In the genomic region with DNA sequence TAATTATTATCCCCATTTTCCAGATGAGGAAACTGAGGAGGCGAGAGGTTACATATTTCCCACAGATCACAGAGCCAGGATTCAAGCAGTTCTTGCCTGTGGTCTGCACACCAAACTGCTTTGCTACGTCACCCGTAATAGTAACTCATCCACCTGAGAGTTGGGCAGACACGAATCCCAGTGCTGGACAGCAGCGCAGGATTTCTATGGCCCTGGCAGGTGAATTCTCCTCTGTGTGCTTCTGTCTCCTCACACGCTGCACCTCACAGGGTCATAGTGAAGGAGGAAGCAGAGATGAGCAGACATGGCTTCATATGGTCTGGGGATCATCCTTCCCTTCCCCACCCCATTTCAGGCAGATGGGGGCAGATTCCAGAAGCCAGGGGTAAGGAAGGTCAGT, we compare ENCODE assay signal across 17 cellular contexts.
A peak's percentile ranks its signal among the peaks of the same experiment; 100 is the strongest.
DNase-seq lines count a peak whose midpoint lies in the region; ATAC-seq and TF ChIP-seq lines count a peak whose summit lies in the region.
"Had no signal": no experiment of that assay in that cellular context is flagged by ENCODE, and none has a peak within 500 bp of the region (broad histone marks: within the 10 kb centered on the region; RNA-seq: fewer than 3 reads in every experiment).

No MANE protein-coding gene starts in this region.

- 0 out of 2 replicates have a peak overlapping the region, but pooled peaks have one; percentile 24 for H3K4me2 ChIP-seq in DOHH2 (ENCODE audit: low read length)
- H3K4me2 ChIP-seq: PC-9 had no signal

- peaks cover 4% of the 10 kb centered on the region; the same call in 1 of the 2 replicates for H3F3A ChIP-seq in DOHH2 (ENCODE audit: control insufficient read depth, insufficient read depth)

- peak; percentile 49 for DNase-seq in NCI-H146 (lab: John Stamatoyannopoulos, UW)
- no peak for DNase-seq in NCI-H146 treated with DMSO at 0.1 percent for 48 hours (lab: John Stamatoyannopoulos, UW; ENCODE audit: unreplicated experiment)
- no peak for DNase-seq in stomach
- no peak for DNase-seq in Peyer's patch
- DNase-seq: 8988T; CD4-positive, alpha-beta T cell; DMS79; HFFc6; MM.1S; NCI-H1694; NCI-H524; PC-9; SJCRH30 had no signal

- no peak overlapping the region for H3K27ac ChIP-seq in DOHH2 (ENCODE audit: low read depth, low read length)
- H3K27ac ChIP-seq in cingulate gyrus (ENCODE audit: low read depth, low read length) = peak overlapping the region; percentile 0
- H3K27ac ChIP-seq in stomach = peak overlapping the region in 4 of 5 donors; percentile 49 to 78 (median 68)
- no peak overlapping the region for H3K27ac ChIP-seq in Peyer's patch
- H3K27ac ChIP-seq: PC-9, SJCRH30 had no signal

- H3K27me3 ChIP-seq in DOHH2 (ENCODE audit: control insufficient read depth, low read length) (no peaks in the 10 kb centered on the region), stomach (no peaks in the 10 kb centered on the region), Peyer's patch (no peaks in the 10 kb centered on the region)
- H3K27me3 ChIP-seq: SJCRH30 had no signal

- TF ChIP-seq CTCF in DOHH2 (IDR thresholded peaks at IDR 0.05; ENCODE audit: low read depth, low read length, poor library complexity, severe bottlenecking) (no peak), stomach (IDR thresholded peaks at IDR 0.05) (no peak), Peyer's patch (IDR thresholded peaks at IDR 0.05) (no peak)

- no peak for ATAC-seq in HG02588 (IDR thresholded peaks at IDR 0.05; ENCODE audit: unreplicated experiment)
- no peak for ATAC-seq in GM21367 (IDR thresholded peaks at IDR 0.05; ENCODE audit: unreplicated experiment)

- H3K4me1 ChIP-seq in DOHH2 (ENCODE audit: control insufficient read depth, low read length) (peaks cover 94% of the 10 kb centered on the region), stomach (peaks cover 9 to 42% (median 17%) of the 10 kb centered on the region in 4 donors), Peyer's patch (peaks cover 0 to 2% (median 0%) of the 10 kb centered on the region in 4 donors)
- H3K4me1 ChIP-seq: SJCRH30 had no signal

- TF ChIP-seq EP300 in stomach (IDR thresholded peaks at IDR 0.05) = no peak

- WGBS in stomach, 5 donors = 90 to 92% (median 92%) methylated on average over 6 of the region's 6 CpGs

- no peak overlapping the region for H3K4me3 ChIP-seq in DOHH2 (ENCODE audit: low read length)
- no peak overlapping the region for H3K4me3 ChIP-seq in stomach
- H3K4me3 ChIP-seq in Peyer's patch = no peak overlapping the region
- H3K4me3 ChIP-seq: PC-9, SJCRH30 had no signal

- no peaks in the 10 kb centered on the region for H3K36me3 ChIP-seq in DOHH2 (ENCODE audit: control insufficient read depth, low read length)
- no peaks in the 10 kb centered on the region for H3K36me3 ChIP-seq in stomach
- no peaks in the 10 kb centered on the region for H3K36me3 ChIP-seq in Peyer's patch
- H3K36me3 ChIP-seq: SJCRH30 had no signal

- H4K20me1 ChIP-seq in DOHH2 (ENCODE audit: control insufficient read depth, insufficient read depth, low read depth, low read length) = no peaks in the 10 kb centered on the region

- H3K79me2 ChIP-seq in DOHH2 (ENCODE audit: control insufficient read depth, low read length) = no peaks in the 10 kb centered on the region

- H3K9me3 ChIP-seq in DOHH2 (ENCODE audit: control insufficient read depth, insufficient read depth, low read length) (no peaks in the 10 kb centered on the region), stomach (no peaks in the 10 kb centered on the region), Peyer's patch (no peaks in the 10 kb centered on the region)
- H3K9me3 ChIP-seq: SJCRH30 had no signal

- TF ChIP-seq POLR2A in stomach (IDR thresholded peaks at IDR 0.05) (no peak), Peyer's patch (IDR thresholded peaks at IDR 0.05) (no peak)

- intact Hi-C loops in stomach (cut with DNase I; ENCODE audit: low total_unique reads) = no loop called here

- H3K9me2 ChIP-seq in DOHH2 (replicated peaks; ENCODE audit: control insufficient read depth, low read length) = no peaks in the 10 kb centered on the region

Comparison
In these comparisons a context has a peak if more than half of its experiments do, and no peak if none do; other contexts are left out.
1. H3K27ac ChIP-seq: peak in cingulate gyrus (single experiment) and stomach (4 of 5); none in DOHH2 (single experiment) and Peyer's patch (0 of 4).